In genomic region chr1:16643001-16643411, GRCh38 we compare ENCODE assay signal across 8 cellular contexts. TPM values are rescaled to one million over a fixed set of nuclear protein-coding genes. Genes with fewer than 3 reads are reported as not detected.
DNase-seq lines count a peak whose midpoint lies in the region; ATAC-seq and TF ChIP-seq lines count a peak whose summit lies in the region.
"Not testable (repeated sequence)": the region's sequence is repeated elsewhere in the genome, so short reads cannot be mapped to it uniquely, and the experiment has no call there.

No MANE protein-coding gene starts in this region.

- H3K4me1 Mint-ChIP-seq in CD8-positive, alpha-beta T cell (ENCODE audit: low read depth), result not testable (repeated sequence)

- H3K27ac Mint-ChIP-seq in CD8-positive, alpha-beta T cell, result not testable (repeated sequence)

- not testable (repeated sequence) for ATAC-seq in CD8-positive, alpha-beta T cell; Right ventricle myocardium inferior

- H3K36me3 Mint-ChIP-seq in CD8-positive, alpha-beta T cell, result not testable (repeated sequence)

- H3K4me3 ChIP-seq in CD8-positive, alpha-beta T cell (ENCODE audit: low read depth, low read length), result peak overlapping the region; percentile 90
- H3K4me3 ChIP-seq in Peyer's patch, result peak overlapping the region in 2 of 4 donors; percentile 26 to 59
- not testable (repeated sequence) for H3K4me3 ChIP-seq in brain microvascular endothelial cell (ENCODE audit: low read depth, low read length); prostate gland; testis
- H3K4me3 ChIP-seq in mesodermal cell (ENCODE audit: extremely low read depth, insufficient read depth, low read length, poor library complexity, severe bottlenecking), result peak overlapping the region; percentile 9

- not testable (repeated sequence) for H3K36me3 ChIP-seq in CD8-positive, alpha-beta T cell (ENCODE audit: insufficient read depth, low read length); Peyer's patch; brain microvascular endothelial cell (replicated peaks); mesodermal cell (ENCODE audit: control insufficient read depth, insufficient read depth, low read length); prostate gland; testis (ENCODE audit: low read depth, missing control alignments)

- peak in 4 of 7 experiments; percentile 6 to 62 (median 21) for DNase-seq in CD8-positive, alpha-beta T cell
- DNase-seq in Peyer's patch, result peak in 2 of 3 donors; percentile 66 to 70
- DNase-seq in activated T-cell treated with anti-CD3 and anti-CD28 coated beads, Interleukin-2, amount 50 U/mL, for 1 hour, result peak; percentile 34
- DNase-seq in brain microvascular endothelial cell, result peak; percentile 1
- peak; percentile 72 for DNase-seq in Right ventricle myocardium inferior (ENCODE audit: missing footprints)
- DNase-seq in prostate gland (ENCODE audit: low spot score), result peak; percentile 13
- peak; percentile 23 for DNase-seq in testis

- 92 to 97% methylated on average over 4 of the region's 4 CpGs for WGBS in mesodermal cell (ENCODE audit: insufficient coverage in 2 of 2), 2 experiments
- WGBS in prostate gland, result 91% methylated on average over 4 of the region's 4 CpGs
- 63 to 82% methylated on average over 4 of the region's 4 CpGs for WGBS in testis, 2 donors

- H3K4me1 ChIP-seq in CD8-positive, alpha-beta T cell (ENCODE audit: insufficient read depth, low read length), result peaks cover 38% of the 10 kb centered on the region
- H3K4me1 ChIP-seq in Peyer's patch, result peaks cover 7 to 32% (median 23%) of the 10 kb centered on the region in 4 donors
- H3K4me1 ChIP-seq in mesodermal cell (ENCODE audit: control insufficient read depth, insufficient read depth, low read length, poor library complexity, severe bottlenecking), result not testable (repeated sequence)
- H3K4me1 ChIP-seq in prostate gland (replicated peaks), result peaks cover 14% of the 10 kb centered on the region
- peaks cover 27% of the 10 kb centered on the region for H3K4me1 ChIP-seq in testis

- CTCF ChIA-PET in CD8-positive, alpha-beta T cell (lab: Charles Lee), result not testable (repeated sequence)

- not testable (repeated sequence) for TF ChIP-seq CTCF in CD8-positive, alpha-beta T cell (IDR thresholded peaks at IDR 0.05); Peyer's patch (IDR thresholded peaks at IDR 0.05); brain microvascular endothelial cell (IDR thresholded peaks at IDR 0.05; ENCODE audit: low read depth, low read length, missing control alignments); prostate gland (IDR thresholded peaks at IDR 0.05); testis (IDR thresholded peaks at IDR 0.05)

- not testable (repeated sequence) for H3K27ac ChIP-seq in CD8-positive, alpha-beta T cell (ENCODE audit: low read depth, low read length); brain microvascular endothelial cell; mesodermal cell (ENCODE audit: low read depth, low read length, severe bottlenecking); prostate gland; testis
- peak overlapping the region in 3 of 4 donors; percentile 54 to 82 (median 78) for H3K27ac ChIP-seq in Peyer's patch

- not testable (repeated sequence) for H3K9me3 ChIP-seq in CD8-positive, alpha-beta T cell (ENCODE audit: low read length); Peyer's patch; mesodermal cell (ENCODE audit: control insufficient read depth, low read length); prostate gland; testis

- in situ Hi-C loops in brain microvascular endothelial cell (cut with HindIII; ENCODE audit: low pct_ligation_motif_present, low sequenced_read_pairs), result not testable (repeated sequence)

- POLR2A ChIA-PET in CD8-positive, alpha-beta T cell (lab: Charles Lee), result not testable (repeated sequence)

- not testable (repeated sequence) for H3K4me3 Mint-ChIP-seq in CD8-positive, alpha-beta T cell

- intact Hi-C loops in CD8-positive, alpha-beta T cell (cut with DNase I, micrococcal nuclease); Right ventricle myocardium inferior (cut with DNase I); prostate gland (cut with DNase I); testis (cut with DNase I; ENCODE audit: low total_unique reads): not testable (repeated sequence)

- not testable (repeated sequence) for H3K9me3 Mint-ChIP-seq in CD8-positive, alpha-beta T cell

- not testable (repeated sequence) for TF ChIP-seq POLR2A in Peyer's patch (IDR thresholded peaks at IDR 0.05); prostate gland (IDR thresholded peaks at IDR 0.05); testis (IDR thresholded peaks at IDR 0.05)

- not testable (repeated sequence) for H3K27me3 ChIP-seq in CD8-positive, alpha-beta T cell (ENCODE audit: insufficient read depth, low read length); Peyer's patch; brain microvascular endothelial cell (replicated peaks); prostate gland (replicated peaks; ENCODE audit: insufficient read depth); testis

- not testable (repeated sequence) for H3K27me3 Mint-ChIP-seq in CD8-positive, alpha-beta T cell (ENCODE audit: low read depth)

RNA-seq across cellular contexts. Expression of gene RNU1-3, which starts 23.7 kb away (rescaled TPM):
- 1,000 to 10,000 TPM; 3,774 to 3,852 TPM for total RNA-seq in CD8-positive, alpha-beta T cell
- total RNA-seq in Peyer's patch (under 1 TPM; under 0.01 TPM), Right ventricle myocardium inferior (4,572 TPM), prostate gland (under 1 TPM; under 0.01 TPM), testis (under 1 TPM; under 0.01 TPM)
- 6,211 TPM for polyA plus RNA-seq in mesodermal cell (2013, experiment 1 of 2)
- polyA plus RNA-seq in mesodermal cell (2013, experiment 2 of 2), result 13,330 TPM
- 18.9 TPM for polyA plus RNA-seq in testis (ENCODE audit: insufficient read depth, low read depth, low replicate concordance)

RNA-seq across cellular contexts. Expression of gene NBPF1, which starts 29.6 kb away (rescaled TPM):
- 1 to 10 TPM; 5.4 to 7.0 TPM for total RNA-seq in CD8-positive, alpha-beta T cell
- 100 to 1,000 TPM in 3 of 4 donors, 10 to 100 TPM in 1; 73.9 to 145 (median 115) TPM for total RNA-seq in Peyer's patch
- total RNA-seq in Right ventricle myocardium inferior, result 12.4 TPM
- polyA plus RNA-seq in mesodermal cell (2013, experiment 1 of 2), result 11.9 TPM
- polyA plus RNA-seq in mesodermal cell (2013, experiment 2 of 2), result 11.8 TPM
- total RNA-seq in prostate gland, result 10 to 100 TPM; 29.9 to 58.6 TPM
- total RNA-seq in testis, result 100 to 1,000 TPM in 1 of 2 donors, 10 to 100 TPM in 1; 75.6 to 109 TPM
- polyA plus RNA-seq in testis (ENCODE audit: insufficient read depth, low read depth, low replicate concordance), result 93.9 TPM

Comparison
In these comparisons a context has a peak if more than half of its experiments do, and no peak if none do; other contexts are left out.
1. DNase-seq: peak in every context shown above with its lines; median percentile 72 in Right ventricle myocardium inferior; 68 in Peyer's patch; 34 in activated T-cell treated with anti-CD3 and anti-CD28 coated beads, Interleukin-2, amount 50 U/mL, for 1 hour; 23 in testis; 21 in CD8-positive, alpha-beta T cell; 13 in prostate gland; 1 in brain microvascular endothelial cell.
2. RNA of gene RNU1-3, which starts 23.7 kb away (total RNA-seq): 4,572 TPM in Right ventricle myocardium inferior (single experiment) and 3,774 to 3,852 TPM in CD8-positive, alpha-beta T cell; under 0.01 TPM in Peyer's patch, under 0.01 TPM in prostate gland and under 0.01 TPM in testis; every median in the first group is over 1,000 times any median in the second.